In the genomic region with DNA sequence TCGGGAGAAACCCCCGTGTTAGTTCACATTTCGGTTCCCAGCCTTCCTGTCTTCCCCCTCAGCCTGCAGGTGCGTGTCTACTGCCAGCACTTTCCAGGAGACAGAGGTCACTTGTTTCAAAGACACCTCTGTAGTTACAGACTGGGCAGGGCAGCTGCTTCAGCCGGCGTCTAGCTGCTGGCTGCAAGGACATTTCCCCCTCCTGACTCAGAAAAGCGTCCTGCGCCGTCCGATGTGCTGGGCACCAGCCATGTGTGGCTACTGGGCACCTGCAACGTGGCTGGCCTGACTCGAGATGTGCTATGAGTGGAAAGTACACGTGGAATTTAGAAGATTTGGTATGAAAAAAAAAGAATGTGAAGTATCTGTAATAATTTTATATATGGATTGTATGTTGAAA, we compare ENCODE assay signal across 17 cellular contexts. TPM values are rescaled to one million over a fixed set of nuclear protein-coding genes. Genes with fewer than 3 reads are reported as not detected.
A peak's percentile ranks its signal among the peaks of the same experiment; 100 is the strongest.
DNase-seq lines count a peak whose midpoint lies in the region; ATAC-seq and TF ChIP-seq lines count a peak whose summit lies in the region.
"Had no signal": no experiment of that assay in that cellular context is flagged by ENCODE, and none has a peak within 500 bp of the region (broad histone marks: within the 10 kb centered on the region; RNA-seq: fewer than 3 reads in every experiment).

No MANE protein-coding gene starts in this region.

- H4K20me1 ChIP-seq in osteoblast (ENCODE audit: insufficient read depth, low read length): peaks cover 92% of the 10 kb centered on the region

- H3K4me3 ChIP-seq in osteoblast (ENCODE audit: insufficient read depth, low read length): no peak overlapping the region
- H3K4me3 ChIP-seq in transverse colon: no peak overlapping the region
- H3K4me3 ChIP-seq: dorsolateral prefrontal cortex, suprapubic skin had no signal

- ATAC-seq in left ventricle myocardium superior: peak; percentile 53
- no peak for ATAC-seq in GM21717 (IDR thresholded peaks at IDR 0.05; ENCODE audit: unreplicated experiment)
- ATAC-seq: activated CD8-positive, alpha-beta T cell treated with anti-CD3 and anti-CD28 coated beads, Interleukin-2, amount 10 ng/mL, durations not matched to agents 7 days and 5 days; HCT116; SK-N-SH treated with all-trans-retinoic acid at 6 μM for 48 hours had no signal

- TF ChIP-seq EP300 in transverse colon (IDR thresholded peaks at IDR 0.05; ENCODE audit: low read depth): no peak

- H3K79me2 ChIP-seq in osteoblast (ENCODE audit: insufficient read depth, low read length): peaks cover 98% of the 10 kb centered on the region

- H3K4me2 ChIP-seq in osteoblast (ENCODE audit: insufficient read depth, low read length): no peak overlapping the region

- H3K27ac ChIP-seq in osteoblast (ENCODE audit: low read depth, low read length) (peak overlapping the region; percentile 44), transverse colon (peak overlapping the region in 2 of 4 donors; percentile 25 to 28)
- H3K27ac ChIP-seq: suprapubic skin had no signal

- H3K27me3 ChIP-seq in osteoblast (ENCODE audit: insufficient read depth, low read length): no peaks in the 10 kb centered on the region
- H3K27me3 ChIP-seq in transverse colon: no peaks in the 10 kb centered on the region
- H3K27me3 ChIP-seq: dorsolateral prefrontal cortex, suprapubic skin had no signal

- H2AFZ ChIP-seq in osteoblast (ENCODE audit: low read length): no peak overlapping the region

- no peak for TF ChIP-seq POLR2A in transverse colon (IDR thresholded peaks at IDR 0.05)

- H3K36me3 ChIP-seq in osteoblast (ENCODE audit: insufficient read depth, low read length): peaks cover 67% of the 10 kb centered on the region
- H3K36me3 ChIP-seq in transverse colon: peaks cover 0 to 25% (median 13%) of the 10 kb centered on the region in 4 donors

- H3K9me3 ChIP-seq in osteoblast (ENCODE audit: low read depth, low read length) (no peaks in the 10 kb centered on the region), transverse colon (no peaks in the 10 kb centered on the region)
- H3K9me3 ChIP-seq: suprapubic skin had no signal

- 22 to 44% methylated on average over 7 to 13 of the region's 13 CpGs for WGBS in transverse colon (ENCODE audit: low coverage in 1 of 2), 2 donors

- intact Hi-C loops in left ventricle myocardium superior (cut with micrococcal nuclease) (no loop called here), transverse colon (cut with DNase I; ENCODE audit: low total_unique reads) (no loop called here)

- H3K4me1 ChIP-seq in osteoblast (ENCODE audit: insufficient read depth, low read length) (peaks cover 28% of the 10 kb centered on the region), transverse colon (peaks cover 42 to 58% (median 52%) of the 10 kb centered on the region in 4 donors)

- DNase-seq in NCI-H2196 (lab: John Stamatoyannopoulos, UW; ENCODE audit: unreplicated experiment) (peak; percentile 12), NCI-H2196 treated with DMSO at 0.1 percent for 48 hours (lab: John Stamatoyannopoulos, UW; ENCODE audit: unreplicated experiment) (no peak), left ventricle myocardium superior (peak; percentile 63), osteoblast (ENCODE audit: insufficient read length, low spot score, missing footprints) (peak; percentile 80), transverse colon (peak; percentile 53)
- DNase-seq in activated CD8-positive, alpha-beta memory T cell treated with anti-CD3 and anti-CD28 coated beads, Interleukin-2, amount 50 U/mL, for 48 hours: no peak
- no peak for DNase-seq in stimulated activated CD4-positive, alpha-beta T cell treated with anti-CD3 and anti-CD28 coated beads, Interleukin-2, amount 100 ng/mL, for 24 hours
- DNase-seq: activated CD8-positive, alpha-beta T cell treated with anti-CD3 and anti-CD28 coated beads, Interleukin-2, amount 10 ng/mL, durations not matched to agents 7 days and 5 days; CD4-positive, alpha-beta T cell; NCI-H226; stimulated activated CD4-positive, alpha-beta T cell treated with anti-CD3 and anti-CD28 coated beads, Interleukin-15, amount 100 ng/mL, for 24 hours had no signal

- TF ChIP-seq CTCF in osteoblast (IDR thresholded peaks at IDR 0.05; ENCODE audit: extremely low read depth, low read depth, low read length): no peak
- no peak for TF ChIP-seq CTCF in transverse colon (IDR thresholded peaks at IDR 0.05)

- in situ Hi-C loops in transverse colon (cut with MboI; ENCODE audit: low pct_ligation_motif_present in 1 of 4, low pct_unique_long_range_greater_than_20kb in 1 of 4, low sequenced_read_pairs in 3 of 4): loop anchor here in 2 of 4 donors (25.0 kb wide), 1 partner anchor 107 kb away; a partner anchor contains a TSS

RNA-seq across cellular contexts. Expression of a gene that starts 37.6 kb away (rescaled TPM):
- total RNA-seq in left ventricle myocardium superior (35.6 TPM), osteoblast (122 and 126 TPM in 2 replicates), transverse colon (100 to 1,000 TPM; 219 to 403 (median 288) TPM)

RNA-seq across cellular contexts. Expression of a gene that starts 55.3 kb away (rescaled TPM):
- total RNA-seq in left ventricle myocardium superior (not detected), osteoblast (not detected in 2 replicates), transverse colon (not detected)
- total RNA-seq: activated CD8-positive, alpha-beta T cell treated with anti-CD3 and anti-CD28 coated beads, Interleukin-2, amount 10 ng/mL, durations not matched to agents 7 days and 5 days; CD4-positive, alpha-beta T cell; dorsolateral prefrontal cortex; omental fat pad; suprapubic skin had no signal

Comparison
In these comparisons a context has a peak if more than half of its experiments do, and no peak if none do; other contexts are left out.
1. DNase-seq: peak in NCI-H2196 (single experiment), left ventricle myocardium superior (single experiment), osteoblast (single experiment) and transverse colon (single experiment); none in NCI-H2196 treated with DMSO at 0.1 percent for 48 hours (single experiment), activated CD8-positive, alpha-beta memory T cell treated with anti-CD3 and anti-CD28 coated beads, Interleukin-2, amount 50 U/mL, for 48 hours (single experiment) and stimulated activated CD4-positive, alpha-beta T cell treated with anti-CD3 and anti-CD28 coated beads, Interleukin-2, amount 100 ng/mL, for 24 hours (0 of 2).